Comparison of ENCODE assay signal across 7 cellular contexts in genomic region chr1:1891349-1892078, GRCh38. TPM values are rescaled to one million over a fixed set of nuclear protein-coding genes. Genes with fewer than 3 reads are reported as not detected.
DNase-seq lines count a peak whose midpoint lies in the region; ATAC-seq and TF ChIP-seq lines count a peak whose summit lies in the region.

No MANE protein-coding gene starts in this region.

- H3K27ac Mint-ChIP-seq in activated T-cell treated with anti-CD3 and anti-CD28 coated beads, Interleukin-2, amount 50 U/mL, for 72 hours, result peak overlapping the region; percentile 84
- peak overlapping the region; percentile 89 to 92 (median 91) for H3K27ac Mint-ChIP-seq in nephron
- peak overlapping the region; percentile 95 to 96 for H3K27ac Mint-ChIP-seq in stimulated activated naive CD8-positive, alpha-beta T cell treated with anti-CD3 and anti-CD28 coated beads, Interleukin-15, amount 100 ng/mL, for 72 hours

- H3K4me3 Mint-ChIP-seq in activated T-cell treated with anti-CD3 and anti-CD28 coated beads, Interleukin-2, amount 50 U/mL, for 72 hours, result peak overlapping the region; percentile 79 to 89
- H3K4me3 Mint-ChIP-seq in nephron, result peak overlapping the region; percentile 82 to 90 (median 88)
- peak overlapping the region; percentile 90 to 91 for H3K4me3 Mint-ChIP-seq in stimulated activated naive CD8-positive, alpha-beta T cell treated with anti-CD3 and anti-CD28 coated beads, Interleukin-15, amount 100 ng/mL, for 72 hours

- DNase-seq in GM13977 (ENCODE audit: low spot score) (peak; percentile 87), NOMO-1 treated with dmso at 0.1 percent for 144 hours (lab: John Stamatoyannopoulos, UW; ENCODE audit: unreplicated experiment) (peak; percentile 13), fibroblast of mammary gland (ENCODE audit: low read depth) (peak; percentile 32)
- peak; percentile 66 to 69 for DNase-seq in activated T-cell treated with anti-CD3 and anti-CD28 coated beads, Interleukin-2, amount 50 U/mL, for 72 hours
- peak; percentile 63 to 68 for DNase-seq in stimulated activated naive CD8-positive, alpha-beta T cell treated with anti-CD3 and anti-CD28 coated beads, Interleukin-15, amount 100 ng/mL, for 72 hours

- H3K4me3 ChIP-seq in fibroblast of mammary gland (ENCODE audit: control insufficient read depth, low read depth, low read length), result peak overlapping the region; percentile 55

- peaks cover 54% of the 10 kb centered on the region for H3K4me1 Mint-ChIP-seq in activated T-cell treated with anti-CD3 and anti-CD28 coated beads, Interleukin-2, amount 50 U/mL, for 72 hours (ENCODE audit: low read depth)
- H3K4me1 Mint-ChIP-seq in nephron, result peaks cover 40% of the 10 kb centered on the region
- H3K4me1 Mint-ChIP-seq in stimulated activated naive CD8-positive, alpha-beta T cell treated with anti-CD3 and anti-CD28 coated beads, Interleukin-15, amount 100 ng/mL, for 72 hours, result peaks cover 72% of the 10 kb centered on the region

- peaks cover 8 to 10% of the 10 kb centered on the region in 2 donors for H3K36me3 Mint-ChIP-seq in activated T-cell treated with anti-CD3 and anti-CD28 coated beads, Interleukin-2, amount 50 U/mL, for 72 hours (ENCODE audit: insufficient read depth in 2 of 2)
- peaks cover 11% of the 10 kb centered on the region for H3K36me3 Mint-ChIP-seq in nephron (ENCODE audit: low read depth)

- in situ Hi-C loops in GM13977 (cut with MboI; ENCODE audit: low pct_unique_long_range_greater_than_20kb, low sequenced_read_pairs, unreplicated experiment), result no loop called here

- peak; percentile 17 for ATAC-seq in HG03108 (IDR thresholded peaks at IDR 0.05; ENCODE audit: unreplicated experiment)
- peak; percentile 54 for ATAC-seq in activated T-cell treated with anti-CD3 and anti-CD28 coated beads, Interleukin-2, amount 50 U/mL, for 72 hours (replicated peaks in 1 of 2)
- ATAC-seq in stimulated activated naive CD8-positive, alpha-beta T cell treated with anti-CD3 and anti-CD28 coated beads, Interleukin-15, amount 100 ng/mL, for 72 hours, result peak; percentile 73

- TF ChIP-seq CTCF in GM13977 (IDR thresholded peaks at IDR 0.05; ENCODE audit: extremely low read depth, insufficient read depth, missing control alignments), result no peak
- no peak for TF ChIP-seq CTCF in fibroblast of mammary gland (conservative IDR thresholded peaks at IDR 0.05; ENCODE audit: control insufficient read depth, insufficient read depth, low read depth, low read length)
- TF ChIP-seq CTCF in nephron (IDR thresholded peaks at IDR 0.05; ENCODE audit: unreplicated experiment in 3 of 3), result no peak

- H3K9me3 Mint-ChIP-seq in activated T-cell treated with anti-CD3 and anti-CD28 coated beads, Interleukin-2, amount 50 U/mL, for 72 hours, result no peaks in the 10 kb centered on the region
- no peaks in the 10 kb centered on the region for H3K9me3 Mint-ChIP-seq in nephron
- no peaks in the 10 kb centered on the region for H3K9me3 Mint-ChIP-seq in stimulated activated naive CD8-positive, alpha-beta T cell treated with anti-CD3 and anti-CD28 coated beads, Interleukin-15, amount 100 ng/mL, for 72 hours

- H3K27me3 Mint-ChIP-seq in activated T-cell treated with anti-CD3 and anti-CD28 coated beads, Interleukin-2, amount 50 U/mL, for 72 hours (ENCODE audit: low read depth), result no peaks in the 10 kb centered on the region
- H3K27me3 Mint-ChIP-seq in nephron (ENCODE audit: low read depth), result peaks cover 6% of the 10 kb centered on the region
- no peaks in the 10 kb centered on the region for H3K27me3 Mint-ChIP-seq in stimulated activated naive CD8-positive, alpha-beta T cell treated with anti-CD3 and anti-CD28 coated beads, Interleukin-15, amount 100 ng/mL, for 72 hours

RNA-seq across cellular contexts. Expression of gene GNB1, which starts 0.6 kb away (rescaled TPM):
- total RNA-seq in activated T-cell treated with anti-CD3 and anti-CD28 coated beads, Interleukin-2, amount 50 U/mL, for 72 hours, result 100 to 1,000 TPM; 350 to 418 TPM

RNA-seq across cellular contexts. Expression of gene CALML6, which starts 23.5 kb away (rescaled TPM):
- 1 to 10 TPM; 1.8 TPM for total RNA-seq in activated T-cell treated with anti-CD3 and anti-CD28 coated beads, Interleukin-2, amount 50 U/mL, for 72 hours

RNA-seq across cellular contexts. Expression of gene TMEM52, which starts 27.6 kb away (rescaled TPM):
- 1 to 10 TPM in 1 of 2 donors, under 1 TPM in 1; 0.88 to 1.0 TPM for total RNA-seq in activated T-cell treated with anti-CD3 and anti-CD28 coated beads, Interleukin-2, amount 50 U/mL, for 72 hours

Comparison
In these comparisons a context has a peak if more than half of its experiments do, and no peak if none do; other contexts are left out.
1. Peak in every context shown above with its lines: DNase-seq, ATAC-seq and H3K4me3 ChIP-seq.
2. DNase-seq: peak in every context shown above with its lines; median percentile 87 in GM13977; 68 in activated T-cell treated with anti-CD3 and anti-CD28 coated beads, Interleukin-2, amount 50 U/mL, for 72 hours; 66 in stimulated activated naive CD8-positive, alpha-beta T cell treated with anti-CD3 and anti-CD28 coated beads, Interleukin-15, amount 100 ng/mL, for 72 hours; 32 in fibroblast of mammary gland; 13 in NOMO-1 treated with dmso at 0.1 percent for 144 hours.
3. ATAC-seq: peak in every context shown above with its lines; median percentile 73 in stimulated activated naive CD8-positive, alpha-beta T cell treated with anti-CD3 and anti-CD28 coated beads, Interleukin-15, amount 100 ng/mL, for 72 hours; 54 in activated T-cell treated with anti-CD3 and anti-CD28 coated beads, Interleukin-2, amount 50 U/mL, for 72 hours; 17 in HG03108.